ENCODE assay signal across 1 cellular context in genomic region chr4:44446191-44446590, GRCh38.
TF ChIP-seq lines count a peak whose summit lies in the region.

No MANE protein-coding gene starts in this region.

TF ChIP-seq in H1, 55 proteins besides CTCF, POLR2A, EP300 and RAD21 (continued from another document):
- TF ChIP-seq, protein P1, sequence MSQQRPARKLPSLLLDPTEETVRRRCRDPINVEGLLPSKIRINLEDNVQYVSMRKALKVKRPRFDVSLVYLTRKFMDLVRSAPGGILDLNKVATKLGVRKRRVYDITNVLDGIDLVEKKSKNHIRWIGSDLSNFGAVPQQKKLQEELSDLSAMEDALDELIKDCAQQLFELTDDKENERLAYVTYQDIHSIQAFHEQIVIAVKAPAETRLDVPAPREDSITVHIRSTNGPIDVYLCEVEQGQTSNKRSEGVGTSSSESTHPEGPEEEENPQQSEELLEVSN (IDR thresholded peaks at IDR 0.05), result no peak
- TF ChIP-seq SUZ12 (IDR thresholded peaks at IDR 0.05; ENCODE audit: low read length) (no peak), CBX5 (IDR thresholded peaks at IDR 0.05; ENCODE audit: low read depth, low read length) (no peak), KDM4A (IDR thresholded peaks at IDR 0.05; ENCODE audit: low read depth, low read length, severe bottlenecking) (no peak), NRF1 (IDR thresholded peaks at IDR 0.05; ENCODE audit: low read depth, low read length) (no peak), SAP30 (IDR thresholded peaks at IDR 0.05; ENCODE audit: insufficient read depth, insufficient replicate concordance, low read length) (no peak)
